Comparison of ENCODE assay signal across 8 cellular contexts in the genomic region with DNA sequence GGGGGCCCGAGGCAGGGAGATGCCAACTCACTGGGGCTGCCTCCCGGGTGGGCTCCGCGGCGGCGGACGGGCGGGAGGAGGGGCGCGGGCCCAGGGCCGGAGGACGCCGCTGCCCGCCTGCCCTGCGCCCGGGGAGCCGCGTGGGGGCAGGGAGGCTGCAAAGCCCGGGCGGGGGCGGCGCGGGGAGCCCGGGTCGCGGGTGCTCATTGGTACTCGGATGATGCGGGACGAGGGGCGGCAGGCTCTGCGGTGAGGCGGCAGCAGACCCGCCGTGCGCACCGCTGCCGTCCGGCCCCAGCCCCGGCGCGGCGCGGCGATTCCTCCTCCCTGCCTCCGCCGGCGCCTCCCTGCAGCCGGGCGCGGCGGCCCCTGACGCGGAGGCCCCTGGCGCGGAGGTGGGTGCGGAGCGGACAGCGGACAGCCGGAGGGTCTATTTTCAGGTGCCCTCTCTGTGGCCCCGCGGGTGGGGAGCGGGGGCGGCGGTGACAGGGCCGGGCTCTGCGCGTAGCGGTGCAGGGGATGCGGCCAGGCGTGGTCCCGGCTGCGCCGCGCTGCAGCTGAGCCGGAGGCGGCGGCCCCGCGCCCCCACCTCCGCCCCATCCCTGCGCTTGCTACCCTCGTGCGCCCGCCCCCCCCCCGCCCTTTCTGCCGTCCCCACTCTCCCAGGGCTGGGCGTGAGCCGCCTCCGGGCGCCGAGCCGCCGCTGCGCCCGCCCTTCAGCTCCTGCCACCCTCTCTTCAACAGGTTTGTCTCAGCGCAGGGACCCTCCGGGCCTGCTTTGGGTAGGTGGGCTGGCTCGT.
DNase-seq lines count a peak whose midpoint lies in the region; ATAC-seq and TF ChIP-seq lines count a peak whose summit lies in the region.

No MANE protein-coding gene starts in this region.

- peaks cover 74% of the 10 kb centered on the region for H3K27me3 ChIP-seq in neutrophil

- ATAC-seq in GM21526 (IDR thresholded peaks at IDR 0.05; ENCODE audit: low FRiP score, unreplicated experiment) (peak; percentile 62), HG03108 (IDR thresholded peaks at IDR 0.05; ENCODE audit: unreplicated experiment) (no peak)

- TF ChIP-seq CTCF in neutrophil (IDR thresholded peaks at IDR 0.05) = no peak

- H3K27ac ChIP-seq in neutrophil = no peak overlapping the region

- peak overlapping the region; percentile 46 to 50 for H3K4me3 ChIP-seq in neutrophil (ENCODE audit: low read depth in 1 of 2, low read length in 1 of 2)

- DNase-seq in DMS 273 (lab: John Stamatoyannopoulos, UW; ENCODE audit: unreplicated experiment) (peak; percentile 85), NCI-H1694 (lab: John Stamatoyannopoulos, UW) (peak; percentile 24), germinal center (ENCODE audit: low spot score) (peak; percentile 40), epidermal melanocyte (ENCODE audit: insufficient read length, low spot score) (no peak)
- DNase-seq in activated T-cell treated with anti-CD3 and anti-CD28 coated beads, Interleukin-2, amount 50 U/mL, for 48 hours = peak; percentile 38 to 49

- H3K9me3 ChIP-seq in neutrophil = no peaks in the 10 kb centered on the region

- peaks cover 36 to 51% of the 10 kb centered on the region in 2 experiments for H3K4me1 ChIP-seq in neutrophil (ENCODE audit: control insufficient read depth in 1 of 2, insufficient read depth in 1 of 2, low read depth in 1 of 2, low read length in 1 of 2)

- H3K36me3 ChIP-seq in neutrophil = no peaks in the 10 kb centered on the region
